19 cellular contexts compared by ENCODE assay signal in genomic region chr1:1752190-1752589, GRCh38.
"Had no signal": no experiment of that assay in that cellular context is flagged by ENCODE, and none has a peak within 500 bp of the region (broad histone marks: within the 10 kb centered on the region; RNA-seq: fewer than 3 reads in every experiment).

No MANE protein-coding gene starts in this region.

- H3K4me3 Mint-ChIP-seq: activated CD4-positive, alpha-beta T cell treated with anti-CD3 and anti-CD28 coated beads, Interleukin-2, amount 10 ng/mL, durations not matched to agents 24 days and 14 days; activated CD8-positive, alpha-beta T cell treated with anti-CD3 and anti-CD28 coated beads, Interleukin-2, amount 10 ng/mL, durations not matched to agents 7 days and 5 days; activated naive CD8-positive, alpha-beta T cell; brain; mesothelial cell of epicardium; neural progenitor cell; stimulated activated memory B cell treated with anti-CD40 and anti-IgM and Interleukin-4, amounts not matched to agents 10 μg/mL and 1 μg/mL and 100 μg/mL, for 72 hours; T-helper 2 cell treated with Interferon-gamma antibody and Interleukin-4, amounts not matched to agents 5 μg/mL and 100 μg/mL, for 36 hours had no signal

- H3K4me1 Mint-ChIP-seq: mesothelial cell of epicardium had no signal

- H3K36me3 Mint-ChIP-seq: activated naive CD8-positive, alpha-beta T cell had no signal

- H2AFZ ChIP-seq: neural progenitor cell, parathyroid adenoma had no signal

- H3K9me3 Mint-ChIP-seq: activated CD4-positive, alpha-beta T cell treated with anti-CD3 and anti-CD28 coated beads, Interleukin-2, amount 10 ng/mL, durations not matched to agents 24 days and 14 days; brain; mesothelial cell of epicardium; neural progenitor cell; stimulated activated memory B cell treated with anti-CD40 and anti-IgM and Interleukin-4, amounts not matched to agents 10 μg/mL and 1 μg/mL and 100 μg/mL, for 72 hours; T-helper 2 cell treated with Interferon-gamma antibody and Interleukin-4, amounts not matched to agents 5 μg/mL and 100 μg/mL, for 36 hours had no signal

- H3K79me2 ChIP-seq: parathyroid adenoma had no signal

- H3K9me3 ChIP-seq: thyroid gland had no signal

- H3K4me2 ChIP-seq: neural progenitor cell had no signal

- DNase-seq: activated CD4-positive, alpha-beta T cell treated with anti-CD3 and anti-CD28 coated beads, Interleukin-2, amount 10 ng/mL, durations not matched to agents 24 days and 14 days; activated CD4-positive, CD25-positive, alpha-beta regulatory T cell; activated CD8-positive, alpha-beta memory T cell treated with anti-CD3 and anti-CD28 coated beads, Interleukin-2, amount 50 U/mL, for 4 hours; activated CD8-positive, alpha-beta T cell treated with anti-CD3 and anti-CD28 coated beads, Interleukin-2, amount 10 ng/mL, durations not matched to agents 7 days and 5 days; activated gamma-delta T cell; activated T-cell treated with anti-CD3 and anti-CD28 coated beads, Interleukin-2, amount 50 U/mL, for 48 hours; amniotic stem cell; central memory CD4-positive, alpha-beta T cell; foreskin fibroblast; kidney glomerular epithelial cell; thyroid gland had no signal

- H3K4me1 ChIP-seq: neural progenitor cell, parathyroid adenoma, thyroid gland had no signal

- H3K27ac Mint-ChIP-seq: activated CD4-positive, alpha-beta T cell treated with anti-CD3 and anti-CD28 coated beads, Interleukin-2, amount 10 ng/mL, durations not matched to agents 24 days and 14 days; activated CD8-positive, alpha-beta T cell treated with anti-CD3 and anti-CD28 coated beads, Interleukin-2, amount 10 ng/mL, durations not matched to agents 7 days and 5 days; activated naive CD8-positive, alpha-beta T cell; mesothelial cell of epicardium; neural progenitor cell; stimulated activated memory B cell treated with anti-CD40 and anti-IgM and Interleukin-4, amounts not matched to agents 10 μg/mL and 1 μg/mL and 100 μg/mL, for 72 hours; T-helper 2 cell treated with Interferon-gamma antibody and Interleukin-4, amounts not matched to agents 5 μg/mL and 100 μg/mL, for 36 hours had no signal

- ATAC-seq: activated CD8-positive, alpha-beta T cell treated with anti-CD3 and anti-CD28 coated beads, Interleukin-2, amount 10 ng/mL, durations not matched to agents 7 days and 5 days had no signal

- H3K4me3 ChIP-seq: coronary artery, neural progenitor cell, thyroid gland had no signal

- H3K27me3 Mint-ChIP-seq: activated CD4-positive, alpha-beta T cell treated with anti-CD3 and anti-CD28 coated beads, Interleukin-2, amount 10 ng/mL, durations not matched to agents 24 days and 14 days; activated naive CD8-positive, alpha-beta T cell; brain; stimulated activated memory B cell treated with anti-CD40 and anti-IgM and Interleukin-4, amounts not matched to agents 10 μg/mL and 1 μg/mL and 100 μg/mL, for 72 hours had no signal

- H3K36me3 ChIP-seq: neural progenitor cell had no signal

- H3K27me3 ChIP-seq: neural progenitor cell, thyroid gland had no signal

- H3K9ac ChIP-seq: neural progenitor cell, parathyroid adenoma had no signal

- H3K27ac ChIP-seq: coronary artery, neural progenitor cell, parathyroid adenoma, thyroid gland had no signal
